ENCODE assay signal across 26 cellular contexts in the genomic region with DNA sequence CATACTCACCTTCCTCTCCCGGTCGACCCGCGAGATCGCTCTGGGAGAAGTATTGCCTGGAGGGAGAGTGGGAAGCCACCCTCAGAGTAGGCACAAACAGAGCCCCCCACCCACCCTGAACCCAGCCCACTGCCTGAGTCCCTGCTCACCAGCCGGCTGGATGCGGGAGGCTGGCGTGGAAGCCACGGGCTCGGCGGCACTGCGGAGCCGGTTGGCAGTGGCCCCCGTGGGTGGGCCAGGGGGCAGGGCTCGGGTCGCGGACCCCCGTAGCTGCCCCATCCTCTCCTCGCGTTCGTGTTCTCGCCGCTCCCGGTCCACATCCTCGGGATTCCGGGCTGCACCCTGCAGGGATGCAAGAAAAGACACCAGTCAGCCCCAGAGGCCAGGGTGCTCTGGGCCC. TPM values are rescaled to one million over a fixed set of nuclear protein-coding genes. Genes with fewer than 3 reads are reported as not detected.
DNase-seq lines count a peak whose midpoint lies in the region; ATAC-seq, FAIRE-seq and TF ChIP-seq lines count a peak whose summit lies in the region.
"Had no signal": no experiment of that assay in that cellular context is flagged by ENCODE, and none has a peak within 500 bp of the region (broad histone marks: within the 10 kb centered on the region; RNA-seq: fewer than 3 reads in every experiment).

No MANE protein-coding gene starts in this region.

- no peak overlapping the region for H2BK5ac ChIP-seq in H1 (ENCODE audit: low read depth, low read length)

- no peak overlapping the region for H3K23ac ChIP-seq in H1 (ENCODE audit: insufficient read length)

- peaks cover 17% of the 10 kb centered on the region for H3F3A ChIP-seq in smooth muscle cell (ENCODE audit: low read depth)

- no peaks in the 10 kb centered on the region for H3K4me1 Mint-ChIP-seq in activated naive CD8-positive, alpha-beta T cell treated with anti-CD3 and anti-CD28 coated beads, Interleukin-2, amount 10 ng/mL, durations not matched to agents 7 days and 5 days
- no peaks in the 10 kb centered on the region for H3K4me1 Mint-ChIP-seq in activated naive CD8-positive, alpha-beta T cell treated with anti-CD3 and anti-CD28 coated beads, Interleukin-2, amount 50 U/mL, for 24 hours
- H3K4me1 Mint-ChIP-seq in CD8-positive, alpha-beta T cell (ENCODE audit: low read depth), result no peaks in the 10 kb centered on the region
- H3K4me1 Mint-ChIP-seq: activated B cell treated with CpG ODN at 0.5 μM for 24 hours; activated naive CD8-positive, alpha-beta T cell treated with anti-CD3 and anti-CD28 coated beads for 36 hours; stimulated activated memory B cell treated with anti-CD40 and anti-IgM and Interleukin-4, amounts not matched to agents 10 μg/mL and 1 μg/mL and 100 μg/mL, for 72 hours; T-cell had no signal

- H2BK20ac ChIP-seq in H1 (ENCODE audit: low read length), result no peak overlapping the region

- no peak for ATAC-seq in activated naive CD8-positive, alpha-beta T cell treated with anti-CD3 and anti-CD28 coated beads, Interleukin-2, amount 10 ng/mL, durations not matched to agents 7 days and 5 days (ENCODE audit: low read depth)
- no peak for ATAC-seq in activated naive CD8-positive, alpha-beta T cell treated with anti-CD3 and anti-CD28 coated beads, Interleukin-2, amount 50 U/mL, for 24 hours
- ATAC-seq in RWPE2 (ENCODE audit: low read depth), result no peak
- no peak for ATAC-seq in CD8-positive, alpha-beta T cell
- ATAC-seq: stimulated activated memory B cell treated with anti-CD40 and anti-IgM and Interleukin-4, amounts not matched to agents 10 μg/mL and 1 μg/mL and 100 μg/mL, for 72 hours; T-cell had no signal

- no peak overlapping the region for H3K4ac ChIP-seq in H1 (replicated peaks; ENCODE audit: insufficient read length, low read depth, low read length)

- TF ChIP-seq EP300 in H1 (IDR thresholded peaks at IDR 0.05; ENCODE audit: borderline replicate concordance in 1 of 2, low read depth in 2 of 2, low read length in 2 of 2), result no peak
- no peak for TF ChIP-seq EP300 in sigmoid colon (IDR thresholded peaks at IDR 0.05)

- H2BK12ac ChIP-seq in H1 (ENCODE audit: low read depth, low read length), result no peak overlapping the region

- TF ChIP-seq RAD21 in H1 (IDR thresholded peaks at IDR 0.05 in 1 of 2, conservative IDR thresholded peaks at IDR 0.05 in 1 of 2; ENCODE audit: low read depth in 2 of 2, low read length in 2 of 2), result no peak

- intact Hi-C loops in sigmoid colon (cut with DNase I), result no loop called here
- intact Hi-C loops in CD8-positive, alpha-beta T cell (cut with DNase I, micrococcal nuclease), result no loop called here
- intact Hi-C loops in vagina (cut with DNase I), result no loop called here

- no peak overlapping the region for H2AK5ac ChIP-seq in H1 (ENCODE audit: low read depth, low read length)

- H3K79me1 ChIP-seq in H1 (ENCODE audit: low read depth, low read length), result peaks cover 7% of the 10 kb centered on the region; the same call in 1 of the 2 replicates

- POLR2A ChIA-PET in activated naive CD8-positive, alpha-beta T cell treated with anti-CD3 and anti-CD28 coated beads, Interleukin-2, amount 10 ng/mL, durations not matched to agents 7 days and 5 days (lab: Charles Lee), result no interaction called here
- POLR2A ChIA-PET in H1 (lab: Charles Lee; ENCODE audit: partially characterized antibody), result interaction anchor here (1.3 to 3.7 kb wide), 4 partner anchors 9 to 16 kb away, joined by 3 to 10 read pairs (median 4); no protein-coding TSS in a partner anchor
- POLR2A ChIA-PET in CD8-positive, alpha-beta T cell (lab: Charles Lee), result no interaction called here

- H3K27ac ChIP-seq in RWPE2 (ENCODE audit: poor library complexity, severe bottlenecking) (peak overlapping the region; percentile 98), H1 (ENCODE audit: low read depth, low read length) (no peak overlapping the region), sigmoid colon (peak overlapping the region in 3 of 4 donors; percentile 6 to 57 (median 30)), vagina (no peak overlapping the region), smooth muscle cell (ENCODE audit: low read depth) (no peak overlapping the region)
- no peak overlapping the region for H3K27ac ChIP-seq in CD8-positive, alpha-beta T cell (ENCODE audit: low read depth, low read length)
- H3K27ac ChIP-seq: 22Rv1, neutrophil had no signal

- no peak overlapping the region for H3K14ac ChIP-seq in H1 (ENCODE audit: insufficient read length)

- no peak for TF ChIP-seq POLR2A in H1 (IDR thresholded peaks at IDR 0.05; ENCODE audit: control extremely low read depth in 1 of 2, low read depth in 2 of 2, low read length in 2 of 2)
- no peak for TF ChIP-seq POLR2A in sigmoid colon (IDR thresholded peaks at IDR 0.05)
- no peak for TF ChIP-seq POLR2A in vagina (IDR thresholded peaks at IDR 0.05)

- H3K18ac ChIP-seq in H1 (ENCODE audit: extremely low read depth, low read length), result no peak overlapping the region

- H4K8ac ChIP-seq in H1 (ENCODE audit: extremely low read depth, insufficient read depth, low read length), result 0 out of 2 replicates have a peak overlapping the region, but pooled peaks have one; percentile 31

- no peak overlapping the region for H4K5ac ChIP-seq in H1 (ENCODE audit: insufficient read length, low read depth, low read length)

- CTCF ChIA-PET in H1 (lab: Charles Lee; ENCODE audit: partially characterized antibody), result interaction anchor here (1.4 kb wide), 1 partner anchor 10 kb away, joined by 6 read pairs; no protein-coding TSS in a partner anchor
- CTCF ChIA-PET in CD8-positive, alpha-beta T cell (lab: Charles Lee), result no interaction called here

- H2AFZ ChIP-seq in H1 (ENCODE audit: low read length) (no peak overlapping the region), smooth muscle cell (ENCODE audit: low read depth) (no peak overlapping the region)

- no peak overlapping the region for H3K9ac ChIP-seq in H1 (replicated peaks in 1 of 4; ENCODE audit: extremely low read depth in 1 of 4, low read depth in 3 of 4, low read length in 3 of 4)
- H3K9ac ChIP-seq in smooth muscle cell (ENCODE audit: low read depth), result no peak overlapping the region

- H4K91ac ChIP-seq in H1 (replicated peaks; ENCODE audit: insufficient read length, low read length), result no peak overlapping the region

- no peaks in the 10 kb centered on the region for H3K27me3 Mint-ChIP-seq in activated naive CD8-positive, alpha-beta T cell treated with anti-CD3 and anti-CD28 coated beads, Interleukin-2, amount 10 ng/mL, durations not matched to agents 7 days and 5 days
- H3K27me3 Mint-ChIP-seq in activated naive CD8-positive, alpha-beta T cell treated with anti-CD3 and anti-CD28 coated beads, Interleukin-2, amount 50 U/mL, for 24 hours, result no peaks in the 10 kb centered on the region
- no peaks in the 10 kb centered on the region for H3K27me3 Mint-ChIP-seq in CD8-positive, alpha-beta T cell (ENCODE audit: low read depth)
- H3K27me3 Mint-ChIP-seq: activated B cell treated with CpG ODN at 0.5 μM for 24 hours; activated naive CD8-positive, alpha-beta T cell treated with anti-CD3 and anti-CD28 coated beads for 36 hours; activated T-cell treated with anti-CD3 and anti-CD28 coated beads, Interleukin-2, amount 50 U/mL, for 24 hours; stimulated activated memory B cell treated with anti-CD40 and anti-IgM and Interleukin-4, amounts not matched to agents 10 μg/mL and 1 μg/mL and 100 μg/mL, for 72 hours; T-cell had no signal

- peaks cover 2% of the 10 kb centered on the region for H3K36me3 Mint-ChIP-seq in activated naive CD8-positive, alpha-beta T cell treated with anti-CD3 and anti-CD28 coated beads, Interleukin-2, amount 10 ng/mL, durations not matched to agents 7 days and 5 days
- peaks cover 5% of the 10 kb centered on the region for H3K36me3 Mint-ChIP-seq in activated naive CD8-positive, alpha-beta T cell treated with anti-CD3 and anti-CD28 coated beads, Interleukin-2, amount 50 U/mL, for 24 hours (ENCODE audit: low read depth)
- H3K36me3 Mint-ChIP-seq in CD8-positive, alpha-beta T cell, result peaks cover 58% of the 10 kb centered on the region

- FAIRE-seq in H1 (lab: Jason Lieb, UNC), result no peak
- FAIRE-seq: islet of Langerhans had no signal

- H3K36me3 ChIP-seq in RWPE2 (ENCODE audit: low read depth), result peaks cover 81% of the 10 kb centered on the region
- H3K36me3 ChIP-seq in H1 (ENCODE audit: control insufficient read depth in 2 of 4, insufficient read depth in 4 of 4, low read length in 3 of 4), result peaks cover 56 to 82% (median 69%) of the 10 kb centered on the region in 4 experiments
- peaks cover 57 to 79% (median 69%) of the 10 kb centered on the region in 4 donors for H3K36me3 ChIP-seq in sigmoid colon
- H3K36me3 ChIP-seq in CD8-positive, alpha-beta T cell (ENCODE audit: insufficient read depth, low read length), result peaks cover 21% of the 10 kb centered on the region
- peaks cover 4 to 69% of the 10 kb centered on the region in 2 donors for H3K36me3 ChIP-seq in vagina
- H3K36me3 ChIP-seq in smooth muscle cell (ENCODE audit: low read depth), result no peaks in the 10 kb centered on the region

- H3K79me2 ChIP-seq in H1 (ENCODE audit: control insufficient read depth in 1 of 2, insufficient read depth in 2 of 2, low read length in 2 of 2) (peaks cover 0 to 7% of the 10 kb centered on the region in 2 experiments; a peak in 1 of 4 replicates), smooth muscle cell (ENCODE audit: low read depth) (peaks cover 9% of the 10 kb centered on the region)

- H2BK15ac ChIP-seq in H1 (ENCODE audit: low read length), result no peak overlapping the region

- TF ChIP-seq CTCF in RWPE2 (IDR thresholded peaks at IDR 0.05; ENCODE audit: poor library complexity, severe bottlenecking) (no peak), H1 (IDR thresholded peaks at IDR 0.05; ENCODE audit: control extremely low read depth in 1 of 3, insufficient read depth in 1 of 3, low read depth in 1 of 3, low read length in 3 of 3) (no peak), sigmoid colon (IDR thresholded peaks at IDR 0.05) (no peak), vagina (IDR thresholded peaks at IDR 0.05) (no peak), smooth muscle cell (IDR thresholded peaks at IDR 0.05; ENCODE audit: borderline replicate concordance, insufficient read depth, poor library complexity, severe bottlenecking) (no peak)
- no peak for TF ChIP-seq CTCF in CD8-positive, alpha-beta T cell (IDR thresholded peaks at IDR 0.05)

- H3K9me3 ChIP-seq in RWPE2 (ENCODE audit: severe bottlenecking), result no peaks in the 10 kb centered on the region
- H3K9me3 ChIP-seq in H1 (ENCODE audit: insufficient read depth in 2 of 2, low read depth in 1 of 2, low read length in 1 of 2), result no peaks in the 10 kb centered on the region
- no peaks in the 10 kb centered on the region for H3K9me3 ChIP-seq in sigmoid colon
- no peaks in the 10 kb centered on the region for H3K9me3 ChIP-seq in CD8-positive, alpha-beta T cell (ENCODE audit: low read length)
- no peaks in the 10 kb centered on the region for H3K9me3 ChIP-seq in vagina
- H3K9me3 ChIP-seq in smooth muscle cell (replicated peaks; ENCODE audit: low read depth), result no peaks in the 10 kb centered on the region
- H3K9me3 ChIP-seq: BLaER1 treated with 17β-estradiol and CSF1 and Interleukin-3, amounts not matched to agents 10 nM and 100 nM; neutrophil had no signal

- WGBS in H1 (ENCODE audit: extremely low coverage in 1 of 2, insufficient coverage in 1 of 2, insufficient read length in 1 of 2, insufficient replicate concordance in 2 of 2, low coverage in 1 of 2, low lambda C conversion rate in 2 of 2, missing lambda C conversion rate in 1 of 2), 2 experiments, result 92% methylated on average over 8 of the region's 26 CpGs; no CpG with 5 or more reads in 1 of the 2 experiments
- WGBS in sigmoid colon, 2 donors, result 95% methylated on average over 26 of the region's 26 CpGs
- WGBS in smooth muscle cell (ENCODE audit: low lambda C conversion rate), result 97% methylated on average over 21 of the region's 26 CpGs

- H2BK120ac ChIP-seq in H1 (replicated peaks; ENCODE audit: low read depth, low read length), result no peak overlapping the region

- H3K23me2 ChIP-seq in H1 (ENCODE audit: low read depth, low read length), result no peaks in the 10 kb centered on the region

- peak overlapping the region; percentile 54 for H3K27ac Mint-ChIP-seq in activated naive CD8-positive, alpha-beta T cell treated with anti-CD3 and anti-CD28 coated beads, Interleukin-2, amount 10 ng/mL, durations not matched to agents 7 days and 5 days
- H3K27ac Mint-ChIP-seq in activated naive CD8-positive, alpha-beta T cell treated with anti-CD3 and anti-CD28 coated beads, Interleukin-2, amount 50 U/mL, for 24 hours, result no peak overlapping the region
- H3K27ac Mint-ChIP-seq in CD8-positive, alpha-beta T cell, result no peak overlapping the region
- H3K27ac Mint-ChIP-seq: activated B cell treated with CpG ODN at 0.5 μM for 24 hours; activated naive CD8-positive, alpha-beta T cell treated with anti-CD3 and anti-CD28 coated beads for 36 hours; stimulated activated memory B cell treated with anti-CD40 and anti-IgM and Interleukin-4, amounts not matched to agents 10 μg/mL and 1 μg/mL and 100 μg/mL, for 72 hours; T-cell had no signal

- H3K4me1 ChIP-seq in RWPE2 (ENCODE audit: insufficient read depth, poor library complexity, severe bottlenecking), result peaks cover 14% of the 10 kb centered on the region
- H3K4me1 ChIP-seq in H1 (replicated peaks in 1 of 4; ENCODE audit: control insufficient read depth in 3 of 4, insufficient read depth in 4 of 4, low read length in 3 of 4), result peaks cover 0 to 1% (median 0%) of the 10 kb centered on the region in 4 experiments; a peak in 3 of 7 replicates
- peaks cover 0 to 19% (median 7%) of the 10 kb centered on the region in 4 donors for H3K4me1 ChIP-seq in sigmoid colon
- H3K4me1 ChIP-seq in CD8-positive, alpha-beta T cell (ENCODE audit: insufficient read depth, low read length), result no peaks in the 10 kb centered on the region
- no peaks in the 10 kb centered on the region for H3K4me1 ChIP-seq in vagina
- H3K4me1 ChIP-seq in smooth muscle cell (ENCODE audit: low read depth), result no peaks in the 10 kb centered on the region

- no peak overlapping the region for H3K4me3 Mint-ChIP-seq in activated naive CD8-positive, alpha-beta T cell treated with anti-CD3 and anti-CD28 coated beads, Interleukin-2, amount 10 ng/mL, durations not matched to agents 7 days and 5 days
- H3K4me3 Mint-ChIP-seq in activated naive CD8-positive, alpha-beta T cell treated with anti-CD3 and anti-CD28 coated beads, Interleukin-2, amount 50 U/mL, for 24 hours, result no peak overlapping the region
- H3K4me3 Mint-ChIP-seq in CD8-positive, alpha-beta T cell, result no peak overlapping the region
- H3K4me3 Mint-ChIP-seq: activated B cell treated with CpG ODN at 0.5 μM for 24 hours; activated naive CD8-positive, alpha-beta T cell treated with anti-CD3 and anti-CD28 coated beads for 36 hours; activated T-cell treated with anti-CD3 and anti-CD28 coated beads, Interleukin-2, amount 50 U/mL, for 24 hours; stimulated activated memory B cell treated with anti-CD40 and anti-IgM and Interleukin-4, amounts not matched to agents 10 μg/mL and 1 μg/mL and 100 μg/mL, for 72 hours; T-cell had no signal

- H4K20me1 ChIP-seq in H1 (replicated peaks in 1 of 2; ENCODE audit: control insufficient read depth in 1 of 2, insufficient read depth in 2 of 2, low read length in 2 of 2) (peaks cover 23 to 44% of the 10 kb centered on the region in 2 experiments), smooth muscle cell (ENCODE audit: low read depth) (peaks cover 81% of the 10 kb centered on the region)

- no peak overlapping the region for H3K4me2 ChIP-seq in H1 (ENCODE audit: insufficient read depth in 1 of 2, low read depth in 2 of 2, low read length in 2 of 2)
- H3K4me2 ChIP-seq in smooth muscle cell, result no peak overlapping the region
- H3K4me2 ChIP-seq: BLaER1 treated with 17β-estradiol and CSF1 and Interleukin-3, amounts not matched to agents 10 nM and 100 nM had no signal

- no peak overlapping the region for H3K56ac ChIP-seq in H1 (replicated peaks; ENCODE audit: insufficient read length, low read depth, low read length)

- H3K27me3 ChIP-seq in RWPE2 (ENCODE audit: insufficient read depth, poor library complexity, severe bottlenecking), result no peaks in the 10 kb centered on the region
- H3K27me3 ChIP-seq in H1 (replicated peaks in 1 of 4; ENCODE audit: control insufficient read depth in 3 of 4, extremely low read depth in 1 of 4, insufficient read depth in 3 of 4, low read length in 3 of 4), result no peaks in the 10 kb centered on the region
- no peaks in the 10 kb centered on the region for H3K27me3 ChIP-seq in sigmoid colon
- H3K27me3 ChIP-seq in CD8-positive, alpha-beta T cell (ENCODE audit: insufficient read depth, low read length), result no peaks in the 10 kb centered on the region
- no peaks in the 10 kb centered on the region for H3K27me3 ChIP-seq in vagina
- H3K27me3 ChIP-seq in smooth muscle cell (ENCODE audit: low read depth), result no peaks in the 10 kb centered on the region
- H3K27me3 ChIP-seq: BLaER1 treated with 17β-estradiol and CSF1 and Interleukin-3, amounts not matched to agents 10 nM and 100 nM; neutrophil had no signal

- H3K9me3 Mint-ChIP-seq in activated naive CD8-positive, alpha-beta T cell treated with anti-CD3 and anti-CD28 coated beads, Interleukin-2, amount 10 ng/mL, durations not matched to agents 7 days and 5 days, result no peaks in the 10 kb centered on the region
- H3K9me3 Mint-ChIP-seq in activated naive CD8-positive, alpha-beta T cell treated with anti-CD3 and anti-CD28 coated beads, Interleukin-2, amount 50 U/mL, for 24 hours, result no peaks in the 10 kb centered on the region
- H3K9me3 Mint-ChIP-seq in CD8-positive, alpha-beta T cell, result no peaks in the 10 kb centered on the region
- H3K9me3 Mint-ChIP-seq: activated B cell treated with CpG ODN at 0.5 μM for 24 hours; activated naive CD8-positive, alpha-beta T cell treated with anti-CD3 and anti-CD28 coated beads for 36 hours; activated T-cell treated with anti-CD3 and anti-CD28 coated beads, Interleukin-2, amount 50 U/mL, for 24 hours; stimulated activated memory B cell treated with anti-CD40 and anti-IgM and Interleukin-4, amounts not matched to agents 10 μg/mL and 1 μg/mL and 100 μg/mL, for 72 hours; T-cell had no signal

- DNase-seq in activated naive CD8-positive, alpha-beta T cell treated with anti-CD3 and anti-CD28 coated beads, Interleukin-2, amount 10 ng/mL, durations not matched to agents 7 days and 5 days, result no peak
- DNase-seq in activated naive CD8-positive, alpha-beta T cell treated with anti-CD3 and anti-CD28 coated beads, Interleukin-2, amount 50 U/mL, for 24 hours, result no peak
- DNase-seq in RWPE2 (ENCODE audit: low spot score) (no peak), H1 (ENCODE audit: low read depth in 1 of 2, low spot score in 2 of 2) (no peak), sigmoid colon (no peak), vagina (ENCODE audit: extremely low spot score in 2 of 2) (no peak), smooth muscle cell (lab: John Stamatoyannopoulos, UW; ENCODE audit: unreplicated experiment) (no peak)
- DNase-seq in CD8-positive, alpha-beta T cell, result no peak
- DNase-seq: activated B cell treated with CpG ODN at 0.5 μM for 24 hours; activated CD4-positive, alpha-beta T cell treated with anti-CD3 and anti-CD28 coated beads, Interleukin-2, amount 50 U/mL, for 1 hour; activated effector memory CD4-positive, alpha-beta T cell treated with anti-CD3 and anti-CD28 coated beads, Interleukin-2, amount 50 U/mL, for 16 hours; activated naive CD8-positive, alpha-beta T cell treated with anti-CD3 and anti-CD28 coated beads for 36 hours; activated T-cell treated with anti-CD3 and anti-CD28 coated beads, Interleukin-2, amount 50 U/mL, for 24 hours; cerebellar nuclear complex; DND-41; GF-D8; NCI-H1092; NCI-H1694; stimulated activated CD4-positive, alpha-beta T cell treated with anti-CD3 and anti-CD28 coated beads, Interleukin-15, amount 100 ng/mL, for 24 hours; stimulated activated CD4-positive, alpha-beta T cell treated with anti-CD3 and anti-CD28 coated beads, Interleukin-4, amount 100 ng/mL, for 4 hours; T-cell had no signal

- no peak overlapping the region for H3K4me3 ChIP-seq in RWPE2 (ENCODE audit: severe bottlenecking)
- H3K4me3 ChIP-seq in H1 (ENCODE audit: extremely low read depth in 1 of 4, insufficient read depth in 2 of 4, low read depth in 3 of 4, low read length in 4 of 4), result no peak overlapping the region
- H3K4me3 ChIP-seq in sigmoid colon, result no peak overlapping the region
- H3K4me3 ChIP-seq in CD8-positive, alpha-beta T cell (ENCODE audit: low read depth, low read length), result no peak overlapping the region
- H3K4me3 ChIP-seq in vagina, result no peak overlapping the region
- H3K4me3 ChIP-seq in smooth muscle cell, result no peak overlapping the region
- H3K4me3 ChIP-seq: BLaER1 treated with 17β-estradiol and CSF1 and Interleukin-3, amounts not matched to agents 10 nM and 100 nM had no signal

RNA-seq across cellular contexts. Expression of gene TMEM184B, which starts 21.4 kb away (rescaled TPM):
- 10 to 100 TPM; 29.7 to 31.5 TPM for total RNA-seq in activated naive CD8-positive, alpha-beta T cell treated with anti-CD3 and anti-CD28 coated beads, Interleukin-2, amount 10 ng/mL, durations not matched to agents 7 days and 5 days
- total RNA-seq in H1 (2021; fragmentation: NEBNext Ultra II Directional; extraction: Animal tissue kit (Norgen Biotek cat#: 25700)), result 79.9 and 81.0 TPM in 2 replicates
- polyA plus RNA-seq in H1 (2011; rRNA removed) (41.6 and 70.6 TPM in 2 replicates), sigmoid colon (10 to 100 TPM in 1 of 3 donors, 1 to 10 TPM in 2; 7.2 to 34.3 (median 8.1) TPM), smooth muscle cell (96.0 and 96.3 TPM in 2 replicates)
- polyA plus RNA-seq in H1 (2011; cell fraction: cytosol; rRNA removed), result 29.5 TPM
- polyA plus RNA-seq in H1 (2011; cell fraction: nucleus; rRNA removed), result 55.9 TPM
- polyA plus RNA-seq in H1 (2012, experiment 1 of 2), result 34.1 to 60.3 TPM (median 56.8 TPM) in 4 replicates
- 49.3 TPM for polyA plus RNA-seq in H1 (2012, experiment 2 of 2)
- 57.6 TPM for polyA plus RNA-seq in H1 (2013, experiment 1 of 2)
- 64.6 TPM for polyA plus RNA-seq in H1 (2013, experiment 2 of 2)
- polyA minus RNA-seq in H1 (2011; rRNA and poly(A)+ RNA removed), result 31.7 and 53.2 TPM in 2 replicates
- polyA minus RNA-seq in H1 (2011; cell fraction: cytosol; rRNA and poly(A)+ RNA removed), result 60.0 TPM
- polyA minus RNA-seq in H1 (2011; cell fraction: nucleus; rRNA and poly(A)+ RNA removed), result 32.2 TPM
- total RNA-seq in sigmoid colon (10 to 100 TPM; 42.6 to 96.4 (median 68.1) TPM), vagina (50.8 TPM), smooth muscle cell (34.1 and 54.4 TPM in 2 replicates)
- total RNA-seq in CD8-positive, alpha-beta T cell, result 10 to 100 TPM; 53.0 TPM

RNA-seq across cellular contexts. Expression of gene CSNK1E, which starts 23.0 kb away (rescaled TPM):
- total RNA-seq in activated naive CD8-positive, alpha-beta T cell treated with anti-CD3 and anti-CD28 coated beads, Interleukin-2, amount 10 ng/mL, durations not matched to agents 7 days and 5 days, result 10 to 100 TPM; 98.5 to 99.3 TPM
- total RNA-seq in H1 (2021; fragmentation: NEBNext Ultra II Directional; extraction: Animal tissue kit (Norgen Biotek cat#: 25700)), result 244 and 247 TPM in 2 replicates
- polyA plus RNA-seq in H1 (2011; rRNA removed), result 263 and 387 TPM in 2 replicates
- polyA plus RNA-seq in H1 (2011; cell fraction: cytosol; rRNA removed), result 335 TPM
- 537 TPM for polyA plus RNA-seq in H1 (2011; cell fraction: nucleus; rRNA removed)
- polyA plus RNA-seq in H1 (2012, experiment 1 of 2), result 185 to 231 TPM (median 213 TPM) in 4 replicates
- 133 TPM for polyA plus RNA-seq in H1 (2012, experiment 2 of 2)
- 177 TPM for polyA plus RNA-seq in H1 (2013, experiment 1 of 2)
- polyA plus RNA-seq in H1 (2013, experiment 2 of 2), result 168 TPM
- 183 and 358 TPM in 2 replicates for polyA minus RNA-seq in H1 (2011; rRNA and poly(A)+ RNA removed)
- 170 TPM for polyA minus RNA-seq in H1 (2011; cell fraction: cytosol; rRNA and poly(A)+ RNA removed)
- polyA minus RNA-seq in H1 (2011; cell fraction: nucleus; rRNA and poly(A)+ RNA removed), result 213 TPM
- total RNA-seq in sigmoid colon, result 100 to 1,000 TPM in 1 of 4 donors, 10 to 100 TPM in 3; 60.6 to 116 (median 73.3) TPM
- polyA plus RNA-seq in sigmoid colon, result 10 to 100 TPM; 33.6 to 82.8 (median 35.1) TPM
- 100 to 1,000 TPM; 172 to 178 TPM for total RNA-seq in CD8-positive, alpha-beta T cell
- 162 TPM for total RNA-seq in vagina
- 94.7 and 111 TPM in 2 replicates for total RNA-seq in smooth muscle cell
- polyA plus RNA-seq in smooth muscle cell, result 154 and 192 TPM in 2 replicates

Comparison
In these comparisons a context has a peak if more than half of its experiments do, and no peak if none do; other contexts are left out.
1. H3K27ac ChIP-seq: peak in RWPE2 (single experiment) and sigmoid colon (3 of 4); none in H1 (single experiment), CD8-positive, alpha-beta T cell (single experiment), vagina (single experiment) and smooth muscle cell (single experiment).